ENCODE assay signal across 8 cellular contexts in the genomic region with DNA sequence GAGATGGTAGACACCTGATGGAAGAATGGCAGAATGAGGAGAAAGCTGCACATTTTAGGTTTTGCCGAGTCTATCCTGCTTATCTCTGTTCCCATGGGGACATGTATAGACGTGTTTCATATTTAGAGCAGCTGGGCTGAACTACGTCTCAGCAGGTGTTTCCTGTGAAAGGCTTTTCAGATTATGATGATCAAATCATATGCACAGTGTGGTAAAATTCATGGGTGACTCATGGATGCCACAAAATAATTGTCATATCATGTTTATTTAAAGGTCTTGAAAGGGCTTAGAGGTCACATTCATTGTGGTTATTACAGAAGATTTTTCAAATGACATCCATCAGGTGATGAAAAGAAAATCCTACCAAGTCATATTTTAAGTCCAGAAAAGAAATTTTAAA.
DNase-seq lines count a peak whose midpoint lies in the region; ATAC-seq and TF ChIP-seq lines count a peak whose summit lies in the region.

No MANE protein-coding gene starts in this region.

- H3K9me3 ChIP-seq in smooth muscle cell (replicated peaks; ENCODE audit: low read depth) (no peaks in the 10 kb centered on the region), hepatocyte (ENCODE audit: low read depth) (no peaks in the 10 kb centered on the region)

- no peak overlapping the region for H3K27ac ChIP-seq in smooth muscle cell (ENCODE audit: low read depth)
- H3K27ac ChIP-seq in hepatocyte = no peak overlapping the region

- ATAC-seq in GM21390 (IDR thresholded peaks at IDR 0.05; ENCODE audit: unreplicated experiment) = peak; percentile 89
- ATAC-seq in HG03571 (IDR thresholded peaks at IDR 0.05; ENCODE audit: unreplicated experiment) = peak; percentile 81

- H2AFZ ChIP-seq in smooth muscle cell (ENCODE audit: low read depth) (no peak overlapping the region), hepatocyte (no peak overlapping the region)

- no peaks in the 10 kb centered on the region for H3F3A ChIP-seq in smooth muscle cell (ENCODE audit: low read depth)

- H3K4me1 ChIP-seq in smooth muscle cell (ENCODE audit: low read depth) (no peaks in the 10 kb centered on the region), hepatocyte (ENCODE audit: insufficient read depth) (peaks cover 6% of the 10 kb centered on the region)

- no peaks in the 10 kb centered on the region for H3K36me3 ChIP-seq in smooth muscle cell (ENCODE audit: low read depth)
- H3K36me3 ChIP-seq in hepatocyte (replicated peaks; ENCODE audit: insufficient read depth, low read depth) = no peaks in the 10 kb centered on the region

- H3K4me2 ChIP-seq in smooth muscle cell (no peak overlapping the region), hepatocyte (no peak overlapping the region)

- DNase-seq in GM13976 (ENCODE audit: low spot score) = peak; percentile 15
- peak; percentile 52 for DNase-seq in amniotic epithelial cell (ENCODE audit: low read depth)
- DNase-seq in smooth muscle cell (lab: John Stamatoyannopoulos, UW; ENCODE audit: unreplicated experiment) = no peak
- no peak for DNase-seq in hepatocyte (ENCODE audit: low spot score)
- no peak for DNase-seq in stimulated activated CD4-positive, alpha-beta T cell treated with anti-CD3 and anti-CD28 coated beads, Interleukin-12 subunit alpha, Interleukin-12 subunit beta, amount 100 ng/mL, for 4 hours
- no peak for DNase-seq in amniotic stem cell (lab: John Stamatoyannopoulos, UW)

- H4K20me1 ChIP-seq in smooth muscle cell (ENCODE audit: low read depth) (no peaks in the 10 kb centered on the region), hepatocyte (ENCODE audit: insufficient read depth, poor library complexity, severe bottlenecking) (no peaks in the 10 kb centered on the region)

- H3K79me2 ChIP-seq in smooth muscle cell (ENCODE audit: low read depth) (no peaks in the 10 kb centered on the region), hepatocyte (no peaks in the 10 kb centered on the region)

- no peak for TF ChIP-seq CTCF in GM13976 (IDR thresholded peaks at IDR 0.05; ENCODE audit: borderline replicate concordance, control extremely low read depth, extremely low read depth, insufficient read depth, missing control alignments)
- no peak for TF ChIP-seq CTCF in smooth muscle cell (IDR thresholded peaks at IDR 0.05; ENCODE audit: borderline replicate concordance, insufficient read depth, poor library complexity, severe bottlenecking)
- no peak for TF ChIP-seq CTCF in hepatocyte (IDR thresholded peaks at IDR 0.05; ENCODE audit: poor library complexity)

- in situ Hi-C loops in GM13976 (cut with MboI; ENCODE audit: low sequenced_read_pairs, unreplicated experiment) = no loop called here

- H3K9ac ChIP-seq in smooth muscle cell (ENCODE audit: low read depth) = no peak overlapping the region

- H3K9me2 ChIP-seq in hepatocyte (replicated peaks; ENCODE audit: insufficient read depth) = no peaks in the 10 kb centered on the region

- no peaks in the 10 kb centered on the region for H3K27me3 ChIP-seq in smooth muscle cell (ENCODE audit: low read depth)
- no peaks in the 10 kb centered on the region for H3K27me3 ChIP-seq in hepatocyte

- no peak overlapping the region for H3K4me3 ChIP-seq in smooth muscle cell
- H3K4me3 ChIP-seq in hepatocyte = no peak overlapping the region

- 29% methylated on average over 3 of the region's 3 CpGs for WGBS in smooth muscle cell (ENCODE audit: low lambda C conversion rate)
- WGBS in hepatocyte (ENCODE audit: low lambda C conversion rate, missing lambda C conversion rate) = 63% methylated on average over 3 of the region's 3 CpGs

Comparison
In these comparisons a context has a peak if more than half of its experiments do, and no peak if none do; other contexts are left out.
1. DNase-seq: peak in GM13976 (single experiment) and amniotic epithelial cell (single experiment); none in smooth muscle cell (single experiment), hepatocyte (single experiment), stimulated activated CD4-positive, alpha-beta T cell treated with anti-CD3 and anti-CD28 coated beads, Interleukin-12 subunit alpha, Interleukin-12 subunit beta, amount 100 ng/mL, for 4 hours (single experiment) and amniotic stem cell (single experiment).